Comparison of ENCODE assay signal across 14 cellular contexts in genomic region chr14:75452324-75452723, GRCh38. TPM values are rescaled to one million over a fixed set of nuclear protein-coding genes. Genes with fewer than 3 reads are reported as not detected.
A peak's percentile ranks its signal among the peaks of the same experiment; 100 is the strongest.
DNase-seq lines count a peak whose midpoint lies in the region; ATAC-seq and TF ChIP-seq lines count a peak whose summit lies in the region.
"Had no signal": no experiment of that assay in that cellular context is flagged by ENCODE, and none has a peak within 500 bp of the region (broad histone marks: within the 10 kb centered on the region; RNA-seq: fewer than 3 reads in every experiment).

No MANE protein-coding gene starts in this region.

- ATAC-seq in GM21528 (IDR thresholded peaks at IDR 0.05; ENCODE audit: low FRiP score, unreplicated experiment), result no peak
- ATAC-seq: activated CD4-positive, CD25-positive, alpha-beta regulatory T cell treated with anti-CD3 and anti-CD28 coated beads, Interleukin-2, amount 50 U/mL, for 24 hours; left colon; PC-3 had no signal

- H3K9ac ChIP-seq in HUES48 (ENCODE audit: low read depth, low read length) (peak overlapping the region; percentile 56; the same call in 1 of the 2 replicates), liver (ENCODE audit: low read depth in 1 of 2, low read length in 2 of 2) (no peak overlapping the region)

- TF ChIP-seq POLR2A in spleen (IDR thresholded peaks at IDR 0.05), result no peak

- no peak for TF ChIP-seq RAD21 in liver (IDR thresholded peaks at IDR 0.05)

- peaks cover 11% of the 10 kb centered on the region for H3K36me3 Mint-ChIP-seq in chondrocyte (ENCODE audit: low read depth)

- peak overlapping the region; percentile 96 for H3K27ac Mint-ChIP-seq in chondrocyte (ENCODE audit: unreplicated experiment)

- H3K4me1 Mint-ChIP-seq in chondrocyte (ENCODE audit: low read depth), result peaks cover 93% of the 10 kb centered on the region

- TF ChIP-seq CTCF in chondrocyte (IDR thresholded peaks at IDR 0.05) (no peak), liver (IDR thresholded peaks at IDR 0.05; ENCODE audit: low read depth, low read length, missing input control) (no peak), spleen (IDR thresholded peaks at IDR 0.05 in 8 of 11, conservative IDR thresholded peaks at IDR 0.05 in 3 of 11) (no peak)

- no peak for DNase-seq in chondrocyte (ENCODE audit: low spot score)
- DNase-seq in spleen, result no peak
- no peak for DNase-seq in stimulated activated CD4-positive, alpha-beta T cell treated with anti-CD3 and anti-CD28 coated beads, Interleukin-4, amount 100 ng/mL, for 1 hour
- DNase-seq in NCI-H2227 (lab: John Stamatoyannopoulos, UW; ENCODE audit: unreplicated experiment), result no peak
- DNase-seq in hepatic stellate cell (ENCODE audit: low spot score), result no peak
- DNase-seq: activated naive CD4-positive, alpha-beta T cell; GOT3; NCI-H146 had no signal

- H3K4me1 ChIP-seq in HUES48 (ENCODE audit: control insufficient read depth, insufficient read depth, low read length) (peaks cover 37% of the 10 kb centered on the region), liver (ENCODE audit: control insufficient read depth in 4 of 4, insufficient read depth in 4 of 4, low read length in 3 of 4) (peaks cover 26 to 68% (median 55%) of the 10 kb centered on the region in 4 donors), spleen (peaks cover 38 to 100% (median 86%) of the 10 kb centered on the region in 6 donors)

- H3K9me3 ChIP-seq in HUES48 (ENCODE audit: control insufficient read depth, insufficient read depth, low read length) (no peaks in the 10 kb centered on the region), liver (ENCODE audit: control insufficient read depth in 4 of 4, low read length in 3 of 4) (no peaks in the 10 kb centered on the region), spleen (no peaks in the 10 kb centered on the region)

- intact Hi-C loops in spleen (cut with DNase I; ENCODE audit: low total_unique reads), result no loop called here

- 0 out of 2 replicates have a peak, but pooled peaks cover 4% of the 10 kb centered on the region for H3K36me3 ChIP-seq in HUES48 (ENCODE audit: control insufficient read depth, insufficient read depth, low read length)
- H3K36me3 ChIP-seq in liver (ENCODE audit: control insufficient read depth in 4 of 4, insufficient read depth in 3 of 4, low read depth in 1 of 4, low read length in 3 of 4), result no peaks in the 10 kb centered on the region
- H3K36me3 ChIP-seq in spleen, result peaks cover 0 to 96% (median 0%) of the 10 kb centered on the region in 6 donors

- H3K4me3 ChIP-seq in HUES48 (ENCODE audit: low read depth, low read length) (0 out of 2 replicates have a peak overlapping the region, but pooled peaks have one; percentile 28), liver (ENCODE audit: low read depth in 1 of 3, low read length in 3 of 3) (no peak overlapping the region), spleen (no peak overlapping the region)

- no peak overlapping the region for H3K4me3 Mint-ChIP-seq in chondrocyte (ENCODE audit: unreplicated experiment)

- H3K9me3 Mint-ChIP-seq in chondrocyte (ENCODE audit: low read depth), result no peaks in the 10 kb centered on the region

- no peaks in the 10 kb centered on the region for H3K27me3 Mint-ChIP-seq in chondrocyte (ENCODE audit: low read depth)

- H3K27me3 ChIP-seq in HUES48 (ENCODE audit: control insufficient read depth, insufficient read depth, low read length), result no peaks in the 10 kb centered on the region
- no peaks in the 10 kb centered on the region for H3K27me3 ChIP-seq in liver (ENCODE audit: control insufficient read depth in 4 of 4, insufficient read depth in 4 of 4, low read length in 3 of 4)
- no peaks in the 10 kb centered on the region for H3K27me3 ChIP-seq in spleen (replicated peaks in 1 of 7)

- peak overlapping the region; percentile 97 for H3K27ac ChIP-seq in HUES48 (ENCODE audit: low read depth, low read length)
- peak overlapping the region; percentile 77 to 88 for H3K27ac ChIP-seq in liver (ENCODE audit: low read depth in 1 of 2, low read length in 2 of 2)
- peak overlapping the region in 7 of 8 donors; percentile 15 to 87 (median 81) for H3K27ac ChIP-seq in spleen

- WGBS in liver, result 25% methylated on average over 4 of the region's 4 CpGs
- WGBS in spleen, 5 donors, result 57 to 69% (median 59%) methylated on average over 3 to 4 of the region's 4 CpGs

TF ChIP-seq in liver, 16 proteins besides CTCF, POLR2A, EP300 and RAD21:
- TF ChIP-seq, protein P1, sequence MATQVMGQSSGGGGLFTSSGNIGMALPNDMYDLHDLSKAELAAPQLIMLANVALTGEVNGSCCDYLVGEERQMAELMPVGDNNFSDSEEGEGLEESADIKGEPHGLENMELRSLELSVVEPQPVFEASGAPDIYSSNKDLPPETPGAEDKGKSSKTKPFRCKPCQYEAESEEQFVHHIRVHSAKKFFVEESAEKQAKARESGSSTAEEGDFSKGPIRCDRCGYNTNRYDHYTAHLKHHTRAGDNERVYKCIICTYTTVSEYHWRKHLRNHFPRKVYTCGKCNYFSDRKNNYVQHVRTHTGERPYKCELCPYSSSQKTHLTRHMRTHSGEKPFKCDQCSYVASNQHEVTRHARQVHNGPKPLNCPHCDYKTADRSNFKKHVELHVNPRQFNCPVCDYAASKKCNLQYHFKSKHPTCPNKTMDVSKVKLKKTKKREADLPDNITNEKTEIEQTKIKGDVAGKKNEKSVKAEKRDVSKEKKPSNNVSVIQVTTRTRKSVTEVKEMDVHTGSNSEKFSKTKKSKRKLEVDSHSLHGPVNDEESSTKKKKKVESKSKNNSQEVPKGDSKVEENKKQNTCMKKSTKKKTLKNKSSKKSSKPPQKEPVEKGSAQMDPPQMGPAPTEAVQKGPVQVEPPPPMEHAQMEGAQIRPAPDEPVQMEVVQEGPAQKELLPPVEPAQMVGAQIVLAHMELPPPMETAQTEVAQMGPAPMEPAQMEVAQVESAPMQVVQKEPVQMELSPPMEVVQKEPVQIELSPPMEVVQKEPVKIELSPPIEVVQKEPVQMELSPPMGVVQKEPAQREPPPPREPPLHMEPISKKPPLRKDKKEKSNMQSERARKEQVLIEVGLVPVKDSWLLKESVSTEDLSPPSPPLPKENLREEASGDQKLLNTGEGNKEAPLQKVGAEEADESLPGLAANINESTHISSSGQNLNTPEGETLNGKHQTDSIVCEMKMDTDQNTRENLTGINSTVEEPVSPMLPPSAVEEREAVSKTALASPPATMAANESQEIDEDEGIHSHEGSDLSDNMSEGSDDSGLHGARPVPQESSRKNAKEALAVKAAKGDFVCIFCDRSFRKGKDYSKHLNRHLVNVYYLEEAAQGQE (IDR thresholded peaks at IDR 0.05), result no peak
- TF ChIP-seq, protein P2, sequence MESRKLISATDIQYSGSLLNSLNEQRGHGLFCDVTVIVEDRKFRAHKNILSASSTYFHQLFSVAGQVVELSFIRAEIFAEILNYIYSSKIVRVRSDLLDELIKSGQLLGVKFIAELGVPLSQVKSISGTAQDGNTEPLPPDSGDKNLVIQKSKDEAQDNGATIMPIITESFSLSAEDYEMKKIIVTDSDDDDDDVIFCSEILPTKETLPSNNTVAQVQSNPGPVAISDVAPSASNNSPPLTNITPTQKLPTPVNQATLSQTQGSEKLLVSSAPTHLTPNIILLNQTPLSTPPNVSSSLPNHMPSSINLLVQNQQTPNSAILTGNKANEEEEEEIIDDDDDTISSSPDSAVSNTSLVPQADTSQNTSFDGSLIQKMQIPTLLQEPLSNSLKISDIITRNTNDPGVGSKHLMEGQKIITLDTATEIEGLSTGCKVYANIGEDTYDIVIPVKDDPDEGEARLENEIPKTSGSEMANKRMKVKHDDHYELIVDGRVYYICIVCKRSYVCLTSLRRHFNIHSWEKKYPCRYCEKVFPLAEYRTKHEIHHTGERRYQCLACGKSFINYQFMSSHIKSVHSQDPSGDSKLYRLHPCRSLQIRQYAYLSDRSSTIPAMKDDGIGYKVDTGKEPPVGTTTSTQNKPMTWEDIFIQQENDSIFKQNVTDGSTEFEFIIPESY (IDR thresholded peaks at IDR 0.05), result no peak
- TF ChIP-seq FOXA2 (IDR thresholded peaks at IDR 0.05), result no peak
- no peak for TF ChIP-seq YY1 (IDR thresholded peaks at IDR 0.05)
- no peak for TF ChIP-seq EGR1 (IDR thresholded peaks at IDR 0.05; ENCODE audit: low read depth in 2 of 2)
- no peak for TF ChIP-seq GABPA (IDR thresholded peaks at IDR 0.05 in 1 of 2, conservative IDR thresholded peaks at IDR 0.05 in 1 of 2)
- TF ChIP-seq HNF4A (conservative IDR thresholded peaks at IDR 0.05), result peak; percentile 80 to 82
- no peak for TF ChIP-seq TAF1 (conservative IDR thresholded peaks at IDR 0.05)
- TF ChIP-seq, protein P3, sequence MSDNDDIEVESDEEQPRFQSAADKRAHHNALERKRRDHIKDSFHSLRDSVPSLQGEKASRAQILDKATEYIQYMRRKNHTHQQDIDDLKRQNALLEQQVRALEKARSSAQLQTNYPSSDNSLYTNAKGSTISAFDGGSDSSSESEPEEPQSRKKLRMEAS (IDR thresholded peaks at IDR 0.05), result no peak
- TF ChIP-seq NR2F2 (IDR thresholded peaks at IDR 0.05), result peak; percentile 60
- no peak for TF ChIP-seq HNF4G (IDR thresholded peaks at IDR 0.05)
- no peak for TF ChIP-seq FOXA1 (IDR thresholded peaks at IDR 0.05)
- TF ChIP-seq, protein P4, sequence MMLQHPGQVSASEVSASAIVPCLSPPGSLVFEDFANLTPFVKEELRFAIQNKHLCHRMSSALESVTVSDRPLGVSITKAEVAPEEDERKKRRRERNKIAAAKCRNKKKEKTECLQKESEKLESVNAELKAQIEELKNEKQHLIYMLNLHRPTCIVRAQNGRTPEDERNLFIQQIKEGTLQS (IDR thresholded peaks at IDR 0.05), result no peak
- peak; percentile 76 to 88 for TF ChIP-seq RXRA (IDR thresholded peaks at IDR 0.05)
- no peak for TF ChIP-seq SP1 (IDR thresholded peaks at IDR 0.05)
- peak in 1 of 2 donors; percentile 21 for TF ChIP-seq JUND (IDR thresholded peaks at IDR 0.05)

RNA-seq across cellular contexts. Expression of gene JDP2, which starts 24.5 kb away (rescaled TPM):
- total RNA-seq in chondrocyte, result 25.9 to 78.0 TPM (median 72.2 TPM) in 3 replicates
- 10 to 100 TPM in 1 of 2 donors, 1 to 10 TPM in 1; 8.6 to 14.6 TPM for total RNA-seq in liver
- polyA plus RNA-seq in liver, result 1 to 10 TPM; 2.4 to 8.8 TPM
- total RNA-seq in spleen, result 100 to 1,000 TPM in 4 of 7 donors, 10 to 100 TPM in 3; 52.6 to 144 (median 123) TPM
- polyA plus RNA-seq in spleen, result 10 to 100 TPM; 18.2 to 89.1 (median 32.2) TPM
